In the genomic region with DNA sequence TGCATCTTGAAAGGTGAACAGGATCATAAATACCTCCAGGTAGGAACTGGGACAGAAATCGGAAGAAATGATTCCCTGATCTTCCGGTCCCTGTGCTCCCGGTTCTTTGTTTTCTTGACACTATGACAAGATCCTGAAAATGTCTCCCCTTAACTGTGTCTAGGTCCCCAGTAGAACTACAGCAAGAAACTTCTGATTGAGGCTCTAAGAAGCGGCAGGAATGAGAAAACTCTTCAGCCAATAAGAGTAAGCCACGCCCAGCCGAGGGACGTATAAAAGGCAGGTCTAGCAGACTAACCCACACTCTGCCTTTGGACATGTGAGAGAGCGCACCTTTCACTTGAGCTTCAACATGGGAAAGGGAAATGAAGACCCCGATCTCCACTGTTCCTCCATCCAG, we compare ENCODE assay signal across 20 cellular contexts. TPM values are rescaled to one million over a fixed set of nuclear protein-coding genes. Genes with fewer than 3 reads are reported as not detected.
"Had no signal": no experiment of that assay in that cellular context is flagged by ENCODE, and none has a peak within 500 bp of the region (broad histone marks: within the 10 kb centered on the region; RNA-seq: fewer than 3 reads in every experiment).

A gene (plus strand): TSS at position 301 of the 400 bp plus-strand sequence. CDS start 52 bp downstream, at position 353.

RNA-seq across cellular contexts. Expression of the gene that starts here (rescaled TPM):
- total RNA-seq: activated naive CD4-positive, alpha-beta T cell treated with anti-CD3 and anti-CD28 coated beads for 36 hours; activated naive CD4-positive, alpha-beta T cell treated with anti-CD3 and anti-CD28 coated beads, Interleukin-2, amount 50 U/mL, for 72 hours; activated naive CD8-positive, alpha-beta T cell treated with anti-CD3 and anti-CD28 coated beads for 36 hours; activated naive CD8-positive, alpha-beta T cell treated with anti-CD3 and anti-CD28 coated beads, Interleukin-2, amount 10 ng/mL, durations not matched to agents 7 days and 5 days; activated T-cell treated with anti-CD3 and anti-CD28 coated beads, Interleukin-2, amount 50 U/mL, for 4 hours; activated T-cell treated with anti-CD3 and anti-CD28 coated beads, Interleukin-2, amount 50 U/mL, for 72 hours; activated T-helper 1 cell treated with anti-CD3 and anti-CD28 coated beads, Interleukin-12 subunit alpha, Interleukin-12 subunit beta, Interleukin-2, Interleukin-4 antibody, amounts not matched to agents 30 ng/mL and 10 ng/mL and 1 ng/mL, durations not matched to agents 14 hours and 24 hours and 36 hours; activated T-helper 17 cell treated with anti-CD3 and anti-CD28 coated beads, Interleukin-2, amount 50 U/mL, for 72 hours; activated T-helper 2 cell treated with anti-CD3 and anti-CD28 coated beads, Interferon-gamma antibody, Interleukin-2, Interleukin-4, amounts not matched to agents 10 μg/mL and 5 μg/mL and 100 μg/mL, durations not matched to agents 14 hours and 24 hours and 36 hours; adrenal gland; aorta; ascending aorta; astrocyte; body of pancreas; bronchial epithelial cell; cardiac muscle cell; cardiac septum; cerebellum; chondrocyte had no signal
- polyA plus RNA-seq: adipose tissue, adrenal gland, aorta, cardiac muscle cell had no signal
